10 cellular contexts compared by ENCODE assay signal in genomic region chr10:100654835-100655759, GRCh38.
DNase-seq lines count a peak whose midpoint lies in the region; ATAC-seq, FAIRE-seq and TF ChIP-seq lines count a peak whose summit lies in the region.
"Had no signal": no experiment of that assay in that cellular context is flagged by ENCODE, and none has a peak within 500 bp of the region (broad histone marks: within the 10 kb centered on the region; RNA-seq: fewer than 3 reads in every experiment).

No MANE protein-coding gene starts in this region.

- peaks cover 79% of the 10 kb centered on the region for H3K27me3 Mint-ChIP-seq in MCF 10A (ENCODE audit: insufficient read depth, unreplicated experiment)
- H3K27me3 Mint-ChIP-seq in activated CD8-positive, alpha-beta T cell treated with anti-CD3 and anti-CD28 coated beads, Interleukin-2, amount 10 ng/mL, durations not matched to agents 7 days and 5 days (ENCODE audit: low read depth) = peaks cover 64% of the 10 kb centered on the region

- H3K36me3 ChIP-seq in mammary epithelial cell (ENCODE audit: insufficient read depth, low read length) (no peaks in the 10 kb centered on the region), thymus (ENCODE audit: control insufficient read depth, insufficient read depth) (no peaks in the 10 kb centered on the region)

- DNase-seq in MCF 10A (ENCODE audit: unreplicated experiment) = no peak
- DNase-seq in mammary epithelial cell = no peak
- DNase-seq in activated CD8-positive, alpha-beta T cell treated with anti-CD3 and anti-CD28 coated beads, Interleukin-2, amount 10 ng/mL, durations not matched to agents 7 days and 5 days = peak; percentile 37
- peak; percentile 62 for DNase-seq in iPS-NIHi11 (ENCODE audit: low spot score)
- no peak for DNase-seq in HK-2 (ENCODE audit: unreplicated experiment)
- DNase-seq in H54 (ENCODE audit: insufficient read length, low spot score) = no peak
- DNase-seq: NCI-H187 had no signal

- POLR2A ChIA-PET in MCF 10A (lab: Yijun Ruan, JAX) = no interaction called here
- POLR2A ChIA-PET in activated CD8-positive, alpha-beta T cell treated with anti-CD3 and anti-CD28 coated beads, Interleukin-2, amount 10 ng/mL, durations not matched to agents 7 days and 5 days (lab: Charles Lee) = no interaction called here

- no peak overlapping the region for H3K4me3 ChIP-seq in mammary epithelial cell (replicated peaks in 1 of 3; ENCODE audit: insufficient read depth in 1 of 3, low read depth in 2 of 3, low read length in 3 of 3)
- peak overlapping the region; percentile 35 for H3K4me3 ChIP-seq in thymus (ENCODE audit: low read length)

- TF ChIP-seq CTCF in MCF 10A (IDR thresholded peaks at IDR 0.05; ENCODE audit: unreplicated experiment) (no peak), mammary epithelial cell (conservative IDR thresholded peaks at IDR 0.05 in 1 of 2, IDR thresholded peaks at IDR 0.05 in 1 of 2; ENCODE audit: extremely low read depth in 1 of 2, insufficient read depth in 1 of 2, low read depth in 1 of 2, low read length in 2 of 2) (no peak)

- H4K20me1 ChIP-seq in mammary epithelial cell (ENCODE audit: insufficient read depth, low read length) = no peaks in the 10 kb centered on the region

- peak overlapping the region; percentile 24 for H3K4me3 Mint-ChIP-seq in MCF 10A (ENCODE audit: unreplicated experiment)
- H3K4me3 Mint-ChIP-seq in activated CD8-positive, alpha-beta T cell treated with anti-CD3 and anti-CD28 coated beads, Interleukin-2, amount 10 ng/mL, durations not matched to agents 7 days and 5 days = peak overlapping the region; percentile 58

- H3K27ac ChIP-seq in mammary epithelial cell (ENCODE audit: insufficient read depth, low read depth, low read length) (no peak overlapping the region), thymus (ENCODE audit: low read depth) (no peak overlapping the region)

- H3K4me2 ChIP-seq in mammary epithelial cell (ENCODE audit: insufficient read depth, low read depth, low read length) = no peak overlapping the region

- H3K27me3 ChIP-seq in mammary epithelial cell (ENCODE audit: insufficient read depth, low read length) = peaks cover 58% of the 10 kb centered on the region
- H3K27me3 ChIP-seq in thymus (ENCODE audit: control insufficient read depth, insufficient read depth) = peaks cover 73% of the 10 kb centered on the region

- ATAC-seq in activated CD8-positive, alpha-beta T cell treated with anti-CD3 and anti-CD28 coated beads, Interleukin-2, amount 10 ng/mL, durations not matched to agents 7 days and 5 days = peak; percentile 35
- no peak for ATAC-seq in HG02870 (IDR thresholded peaks at IDR 0.05; ENCODE audit: unreplicated experiment)

- peaks cover 14% of the 10 kb centered on the region for H3K4me1 Mint-ChIP-seq in MCF 10A (ENCODE audit: insufficient read depth, unreplicated experiment)
- H3K4me1 Mint-ChIP-seq in activated CD8-positive, alpha-beta T cell treated with anti-CD3 and anti-CD28 coated beads, Interleukin-2, amount 10 ng/mL, durations not matched to agents 7 days and 5 days (ENCODE audit: low read depth) = peaks cover 27% of the 10 kb centered on the region

- peak overlapping the region; percentile 40 for H3K27ac Mint-ChIP-seq in MCF 10A (ENCODE audit: low read depth, unreplicated experiment)
- peak overlapping the region; percentile 44 for H3K27ac Mint-ChIP-seq in activated CD8-positive, alpha-beta T cell treated with anti-CD3 and anti-CD28 coated beads, Interleukin-2, amount 10 ng/mL, durations not matched to agents 7 days and 5 days
- H3K27ac Mint-ChIP-seq: CD14-positive monocyte had no signal

- no peak for TF ChIP-seq POLR2A in H54 (IDR thresholded peaks at IDR 0.05; ENCODE audit: low read depth, low read length)

- no peaks in the 10 kb centered on the region for H3K79me2 ChIP-seq in mammary epithelial cell (ENCODE audit: insufficient read depth, low read length)

- in situ Hi-C loops in mammary epithelial cell (cut with MboI; ENCODE audit: low sequenced_read_pairs in 2 of 2) = no loop called here

- H3K9me3 ChIP-seq in mammary epithelial cell (replicated peaks; ENCODE audit: insufficient read depth, low read length) (no peaks in the 10 kb centered on the region), thymus (ENCODE audit: control insufficient read depth) (peaks cover 1% of the 10 kb centered on the region)

- CTCF ChIA-PET in MCF 10A (lab: Yijun Ruan, JAX) (no interaction called here), mammary epithelial cell (lab: Charles Lee; ENCODE audit: low non-redundant PET) (interaction anchor here (0.7 kb wide), 1 partner anchor 136 kb away, joined by 4 read pairs; no protein-coding TSS in a partner anchor)
- CTCF ChIA-PET in activated CD8-positive, alpha-beta T cell treated with anti-CD3 and anti-CD28 coated beads, Interleukin-2, amount 10 ng/mL, durations not matched to agents 7 days and 5 days (lab: Charles Lee) = no interaction called here

- WGBS in mammary epithelial cell (ENCODE audit: low coverage, missing lambda C conversion rate) = 9% methylated on average over 17 of the region's 61 CpGs
- 2% methylated on average over 61 of the region's 61 CpGs for WGBS in thymus

- BruUV-seq in MCF 10A (replicated peaks; lab: Mats Ljungman, UMichigan) (no TSS peak), mammary epithelial cell (replicated peaks; lab: Mats Ljungman, UMichigan) (no TSS peak)

- no peak for FAIRE-seq in H54 (lab: Jason Lieb, UNC)

- no peaks in the 10 kb centered on the region for H3K36me3 Mint-ChIP-seq in MCF 10A (ENCODE audit: insufficient read depth, unreplicated experiment)
- peaks cover 10% of the 10 kb centered on the region for H3K36me3 Mint-ChIP-seq in activated CD8-positive, alpha-beta T cell treated with anti-CD3 and anti-CD28 coated beads, Interleukin-2, amount 10 ng/mL, durations not matched to agents 7 days and 5 days (ENCODE audit: low read depth)

- intact Hi-C loops in MCF 10A (cut with micrococcal nuclease) = no loop called here
- intact Hi-C loops in mammary epithelial cell (cut with micrococcal nuclease) = no loop called here

- H2AFZ ChIP-seq in mammary epithelial cell (ENCODE audit: low read depth, low read length) = no peak overlapping the region

- H3K9me3 Mint-ChIP-seq in MCF 10A (ENCODE audit: unreplicated experiment) = no peaks in the 10 kb centered on the region
- no peaks in the 10 kb centered on the region for H3K9me3 Mint-ChIP-seq in activated CD8-positive, alpha-beta T cell treated with anti-CD3 and anti-CD28 coated beads, Interleukin-2, amount 10 ng/mL, durations not matched to agents 7 days and 5 days (ENCODE audit: insufficient read depth)

- dilution Hi-C loops in mammary epithelial cell (cut with HindIII; ENCODE audit: low sequenced_read_pairs) = no loop called here

- H3K4me1 ChIP-seq in mammary epithelial cell (ENCODE audit: insufficient read depth, low read length) (peaks cover 10% of the 10 kb centered on the region), thymus (ENCODE audit: control insufficient read depth, insufficient read depth, low read length) (no peaks in the 10 kb centered on the region)

- no peak overlapping the region for H3K9ac ChIP-seq in mammary epithelial cell (ENCODE audit: insufficient read depth, low read length)

Comparison
In these comparisons a context has a peak if more than half of its experiments do, and no peak if none do; other contexts are left out.
1. DNase-seq: peak in activated CD8-positive, alpha-beta T cell treated with anti-CD3 and anti-CD28 coated beads, Interleukin-2, amount 10 ng/mL, durations not matched to agents 7 days and 5 days (single experiment) and iPS-NIHi11 (single experiment); none in MCF 10A (single experiment), mammary epithelial cell (single experiment), HK-2 (single experiment) and H54 (single experiment).